15 cellular contexts compared by ENCODE assay signal in genomic region chr13:21979156-21979819, GRCh38.
DNase-seq lines count a peak whose midpoint lies in the region; ATAC-seq, FAIRE-seq and TF ChIP-seq lines count a peak whose summit lies in the region.
"Had no signal": no experiment of that assay in that cellular context is flagged by ENCODE, and none has a peak within 500 bp of the region (broad histone marks: within the 10 kb centered on the region; RNA-seq: fewer than 3 reads in every experiment).

No MANE protein-coding gene starts in this region.

- H3K36me3 ChIP-seq in IMR-90 (ENCODE audit: control insufficient read depth, insufficient read depth, low read length) (no peaks in the 10 kb centered on the region), mesenchymal stem cell (ENCODE audit: control insufficient read depth in 1 of 2, insufficient read depth in 2 of 2, low read depth in 1 of 2, low read length in 2 of 2) (no peaks in the 10 kb centered on the region), HAP-1 (replicated peaks) (no peaks in the 10 kb centered on the region)

- H2AK5ac ChIP-seq in IMR-90 (ENCODE audit: low read depth, low read length) (peak overlapping the region; percentile 15; the same call in 1 of the 2 replicates), mesenchymal stem cell (ENCODE audit: low read length, severe bottlenecking) (no peak overlapping the region)

- H3K14ac ChIP-seq in IMR-90 (replicated peaks; ENCODE audit: low read depth, low read length) (no peak overlapping the region), mesenchymal stem cell (ENCODE audit: low read length in 2 of 2) (no peak overlapping the region)

- H3K9ac ChIP-seq in IMR-90 (ENCODE audit: low read depth, low read length) (no peak overlapping the region), mesenchymal stem cell (ENCODE audit: low read length) (no peak overlapping the region)

- H3K4me1 ChIP-seq in IMR-90 (ENCODE audit: control insufficient read depth, insufficient read depth, low read length) (peaks cover 17% of the 10 kb centered on the region), mesenchymal stem cell (ENCODE audit: control insufficient read depth, insufficient read depth, low read depth, low read length) (no peaks in the 10 kb centered on the region), HAP-1 (no peaks in the 10 kb centered on the region)

- intact Hi-C loops in IMR-90 (cut with micrococcal nuclease) = loop anchor here (10.0 kb wide), 1 partner anchor 234 kb away; no protein-coding TSS in a partner anchor

- no TSS peak for BruUV-seq in IMR-90 (replicated peaks; lab: Mats Ljungman, UMichigan)

- in situ Hi-C loops in IMR-90 (cut with MboI; ENCODE audit: low sequenced_read_pairs) (no loop called here), HAP-1 (cut with MboI; ENCODE audit: low sequenced_read_pairs) (no loop called here)

- peaks cover 4% of the 10 kb centered on the region for H3K9me1 ChIP-seq in IMR-90 (ENCODE audit: insufficient read depth, low read length)

- H4K20me1 ChIP-seq in IMR-90 (ENCODE audit: insufficient read depth, low read length) = no peaks in the 10 kb centered on the region

- no peak overlapping the region for H3K18ac ChIP-seq in IMR-90 (ENCODE audit: low read depth, low read length)
- no peak overlapping the region for H3K18ac ChIP-seq in mesenchymal stem cell (ENCODE audit: low read depth in 1 of 2, low read length in 2 of 2)

- H2BK120ac ChIP-seq in IMR-90 (ENCODE audit: low read depth, low read length) (peak overlapping the region; percentile 91), mesenchymal stem cell (ENCODE audit: low read depth, low read length) (no peak overlapping the region)

- H4K91ac ChIP-seq in IMR-90 (ENCODE audit: insufficient read depth, low read depth, low read length) = no peak overlapping the region
- no peak overlapping the region for H4K91ac ChIP-seq in mesenchymal stem cell (ENCODE audit: low read length)

- no peak overlapping the region for H2AK9ac ChIP-seq in IMR-90 (replicated peaks; ENCODE audit: low read depth, low read length, poor library complexity)

- no peak overlapping the region for H2BK12ac ChIP-seq in mesenchymal stem cell (ENCODE audit: low read length in 2 of 2)

- no peak for TF ChIP-seq POLR2A in IMR-90 (IDR thresholded peaks at IDR 0.05; ENCODE audit: low read depth, low read length)

- H3K79me1 ChIP-seq in IMR-90 (ENCODE audit: low read depth in 1 of 2, low read length in 2 of 2) = 0 out of 4 replicates have a peak, but pooled peaks cover 0 to 3% of the 10 kb centered on the region in 2 experiments
- H3K79me1 ChIP-seq in mesenchymal stem cell (replicated peaks; ENCODE audit: low read length, poor library complexity, severe bottlenecking) = no peaks in the 10 kb centered on the region

- H3K9me3 ChIP-seq in IMR-90 (ENCODE audit: control insufficient read depth, insufficient read depth, low read length) (no peaks in the 10 kb centered on the region), mesenchymal stem cell (ENCODE audit: control insufficient read depth, low read length) (no peaks in the 10 kb centered on the region), HAP-1 (no peaks in the 10 kb centered on the region)

- H2AFZ ChIP-seq in IMR-90 (replicated peaks; ENCODE audit: low read length, poor library complexity) (no peak overlapping the region), mesenchymal stem cell (ENCODE audit: low read depth, low read length) (no peak overlapping the region)

- FAIRE-seq in HTR-8/SVneo (lab: Jason Lieb, UNC) = no peak

- no peak for TF ChIP-seq RAD21 in IMR-90 (IDR thresholded peaks at IDR 0.05; ENCODE audit: low read length)

- dilution Hi-C loops in IMR-90 (cut with HindIII; ENCODE audit: low sequenced_read_pairs, unreplicated experiment) = no loop called here

- H3K27ac ChIP-seq in IMR-90 (ENCODE audit: insufficient read depth, low read length) (peak overlapping the region; percentile 12; the same call in 1 of the 2 replicates), mesenchymal stem cell (ENCODE audit: low read length, poor library complexity, severe bottlenecking) (no peak overlapping the region)

- no peaks in the 10 kb centered on the region for H3K27me3 ChIP-seq in IMR-90 (ENCODE audit: control insufficient read depth, insufficient read depth, low read length)
- peaks cover 0 to 3% of the 10 kb centered on the region in 2 experiments for H3K27me3 ChIP-seq in mesenchymal stem cell (ENCODE audit: control insufficient read depth in 1 of 2, insufficient read depth in 1 of 2, low read length in 2 of 2)
- no peaks in the 10 kb centered on the region for H3K27me3 ChIP-seq in HAP-1 (ENCODE audit: low read depth)

- H3K4ac ChIP-seq in IMR-90 (ENCODE audit: low read depth, low read length) = 0 out of 2 replicates have a peak overlapping the region, but pooled peaks have one; percentile 11
- no peak overlapping the region for H3K4ac ChIP-seq in mesenchymal stem cell (ENCODE audit: low read depth in 1 of 2, low read length in 2 of 2)

- H2BK15ac ChIP-seq in IMR-90 (ENCODE audit: low read depth, low read length) (no peak overlapping the region; the same call in 2 of the 3 replicates), mesenchymal stem cell (ENCODE audit: low read depth, poor library complexity, severe bottlenecking) (no peak overlapping the region)

- H2BK5ac ChIP-seq in IMR-90 (ENCODE audit: low read depth, low read length, poor library complexity, severe bottlenecking) (no peak overlapping the region), mesenchymal stem cell (ENCODE audit: low read depth, low read length, poor library complexity, severe bottlenecking) (no peak overlapping the region)

- H3K4me3 ChIP-seq in IMR-90 (ENCODE audit: insufficient read depth, low read depth, low read length) (no peak overlapping the region), mesenchymal stem cell (ENCODE audit: insufficient read depth in 1 of 2, low read depth in 1 of 2, low read length in 2 of 2) (no peak overlapping the region), HAP-1 (no peak overlapping the region)

- POLR2A ChIA-PET in IMR-90 (lab: Charles Lee; ENCODE audit: unreplicated experiment) = no interaction called here

- peak overlapping the region in 1 of 2 experiments; percentile 8; a peak in 1 of 4 replicates for H4K8ac ChIP-seq in IMR-90 (ENCODE audit: low read depth in 2 of 2, low read length in 2 of 2)
- H4K8ac ChIP-seq in mesenchymal stem cell (ENCODE audit: low read length) = no peak overlapping the region

- no peak overlapping the region for H4K5ac ChIP-seq in IMR-90 (ENCODE audit: low read depth, low read length)

- peak overlapping the region; percentile 83; the same call in 1 of the 2 replicates for H2BK20ac ChIP-seq in IMR-90 (ENCODE audit: low read depth, low read length)

- CTCF ChIA-PET in IMR-90 (lab: Yijun Ruan, JAX) = no interaction called here

- DNase-seq in DMS153 treated with DMSO at 0.1 percent for 48 hours (lab: John Stamatoyannopoulos, UW; ENCODE audit: unreplicated experiment) (peak; percentile 49), IMR-90 (peak; percentile 71), NCI-H345 (lab: John Stamatoyannopoulos, UW) (peak; percentile 68), mesenchymal stem cell (peak; percentile 3), HTR-8/SVneo (ENCODE audit: insufficient read length, low spot score) (no peak), HAP-1 (ENCODE audit: low spot score in 2 of 2) (no peak), NOMO-1 treated with dmso at 0.1 percent for 144 hours (lab: John Stamatoyannopoulos, UW; ENCODE audit: unreplicated experiment) (no peak)
- DNase-seq: AML-193, DMS 273 treated with DMSO at 0.1 percent for 48 hours, KG1, NCI-H1436, NCI-H2029, NCI-H2227 treated with DMSO at 0.1 percent for 48 hours, SW 1271 had no signal

- TF ChIP-seq CTCF in IMR-90 (conservative IDR thresholded peaks at IDR 0.05; ENCODE audit: low read depth, low read length) = no peak

- no peak overlapping the region for H3K23ac ChIP-seq in IMR-90 (ENCODE audit: low read depth, low read length)
- H3K23ac ChIP-seq in mesenchymal stem cell (ENCODE audit: low read length in 2 of 2) = no peak overlapping the region

- no peak overlapping the region for H3K56ac ChIP-seq in IMR-90 (ENCODE audit: extremely low read depth, insufficient read depth, low read length)

- 75% methylated on average over 10 of the region's 20 CpGs; no CpG with 5 or more reads in 1 of the 2 experiments for WGBS in IMR-90 (ENCODE audit: extremely low coverage in 2 of 2, insufficient read length in 1 of 2), 2 experiments
- 79% methylated on average over 17 of the region's 20 CpGs for WGBS in mesenchymal stem cell

- no peak overlapping the region for H3K4me2 ChIP-seq in IMR-90 (ENCODE audit: low read depth, low read length)
- H3K4me2 ChIP-seq in mesenchymal stem cell (ENCODE audit: low read length, poor library complexity, severe bottlenecking) = no peak overlapping the region

- peak; percentile 92 for ATAC-seq in IMR-90 (ENCODE audit: low read depth)
- ATAC-seq: Panc1 had no signal

TF ChIP-seq in IMR-90, 13 proteins besides CTCF, POLR2A, EP300 and RAD21 (continues in another document):
- no peak for TF ChIP-seq MAFK (IDR thresholded peaks at IDR 0.05; ENCODE audit: low read depth, low read length)
- no peak for TF ChIP-seq NFE2L2 (IDR thresholded peaks at IDR 0.05; ENCODE audit: low read depth, low read length)
- TF ChIP-seq MXI1 (IDR thresholded peaks at IDR 0.05; ENCODE audit: borderline replicate concordance, low read depth, low read length) = no peak
- TF ChIP-seq USF2 (IDR thresholded peaks at IDR 0.05; ENCODE audit: low read depth, low read length) = no peak
- TF ChIP-seq RFX5 (IDR thresholded peaks at IDR 0.05; ENCODE audit: low read depth, low read length) = no peak
- TF ChIP-seq CEBPB (IDR thresholded peaks at IDR 0.05; ENCODE audit: low read depth, low read length) = no peak
- no peak for TF ChIP-seq CHD1 (IDR thresholded peaks at IDR 0.05; ENCODE audit: low read depth, low read length)
- no peak for TF ChIP-seq ELK1 (IDR thresholded peaks at IDR 0.05; ENCODE audit: borderline replicate concordance, low read depth, low read length)
- TF ChIP-seq SMC3 (IDR thresholded peaks at IDR 0.05; ENCODE audit: low read depth, low read length) = no peak
- no peak for TF ChIP-seq BHLHE40 (IDR thresholded peaks at IDR 0.05; ENCODE audit: low read depth, low read length)

Comparison
In these comparisons a context has a peak if more than half of its experiments do, and no peak if none do; other contexts are left out.
1. DNase-seq: peak in DMS153 treated with DMSO at 0.1 percent for 48 hours (single experiment), IMR-90 (single experiment), NCI-H345 (single experiment) and mesenchymal stem cell (single experiment); none in HTR-8/SVneo (single experiment), HAP-1 (0 of 2) and NOMO-1 treated with dmso at 0.1 percent for 144 hours (single experiment).